Comparison of ENCODE assay signal across 14 cellular contexts in genomic region chr11:86811637-86812321, GRCh38. TPM values are rescaled to one million over a fixed set of nuclear protein-coding genes. Genes with fewer than 3 reads are reported as not detected.
DNase-seq lines count a peak whose midpoint lies in the region; ATAC-seq and TF ChIP-seq lines count a peak whose summit lies in the region.
"Had no signal": no experiment of that assay in that cellular context is flagged by ENCODE, and none has a peak within 500 bp of the region (broad histone marks: within the 10 kb centered on the region; RNA-seq: fewer than 3 reads in every experiment).

No MANE protein-coding gene starts in this region.

- H3K4me1 ChIP-seq in NT2/D1 (ENCODE audit: insufficient read depth, insufficient read length), result no peaks in the 10 kb centered on the region
- H3K4me1 ChIP-seq in Karpas-422 (ENCODE audit: low read length), result no peaks in the 10 kb centered on the region
- peaks cover 0 to 7% of the 10 kb centered on the region in 2 donors for H3K4me1 ChIP-seq in adrenal gland (replicated peaks in 1 of 2)
- H3K4me1 ChIP-seq in left ventricle myocardium inferior, result peaks cover 22% of the 10 kb centered on the region

- no peaks in the 10 kb centered on the region for H4K20me1 ChIP-seq in Karpas-422 (ENCODE audit: insufficient read depth, low read depth, low read length)

- TF ChIP-seq CTCF in AG10803 (conservative IDR thresholded peaks at IDR 0.05; ENCODE audit: low read length) (no peak), epithelial cell of proximal tubule (conservative IDR thresholded peaks at IDR 0.05; ENCODE audit: low read depth, low read length) (no peak), omental fat pad (IDR thresholded peaks at IDR 0.05) (no peak), adrenal gland (IDR thresholded peaks at IDR 0.05) (no peak), left ventricle myocardium inferior (IDR thresholded peaks at IDR 0.05; ENCODE audit: borderline replicate concordance) (no peak)

- no peaks in the 10 kb centered on the region for H3K27me3 ChIP-seq in NT2/D1 (ENCODE audit: insufficient read depth, insufficient read length)
- no peaks in the 10 kb centered on the region; the same call in 1 of the 2 replicates for H3K27me3 ChIP-seq in Karpas-422 (ENCODE audit: low read length)
- no peaks in the 10 kb centered on the region for H3K27me3 ChIP-seq in adrenal gland
- H3K27me3 ChIP-seq in left ventricle myocardium inferior (ENCODE audit: low read depth), result no peaks in the 10 kb centered on the region
- H3K27me3 ChIP-seq: cardiac muscle cell had no signal

- no peaks in the 10 kb centered on the region for H3K9me3 ChIP-seq in NT2/D1 (ENCODE audit: insufficient read depth, low read length)
- no peaks in the 10 kb centered on the region for H3K9me3 ChIP-seq in Karpas-422 (ENCODE audit: low read length)
- H3K9me3 ChIP-seq in adrenal gland (replicated peaks in 1 of 3), result no peaks in the 10 kb centered on the region
- no peaks in the 10 kb centered on the region for H3K9me3 ChIP-seq in left ventricle myocardium inferior (replicated peaks)

- H3K79me2 ChIP-seq in Karpas-422 (ENCODE audit: low read length), result no peaks in the 10 kb centered on the region

- H3K36me3 ChIP-seq in NT2/D1 (ENCODE audit: insufficient read depth, insufficient read length, low read length) (peaks cover 18% of the 10 kb centered on the region), Karpas-422 (ENCODE audit: insufficient read depth, low read length) (no peaks in the 10 kb centered on the region), adrenal gland (replicated peaks in 1 of 2) (no peaks in the 10 kb centered on the region), left ventricle myocardium inferior (no peaks in the 10 kb centered on the region)
- H3K36me3 ChIP-seq: cardiac muscle cell had no signal

- WGBS in adrenal gland, 4 donors, result 94 to 97% (median 95%) methylated on average over 2 of the region's 2 CpGs

- intact Hi-C loops in adrenal gland (cut with DNase I) (loop anchor here (5.0 to 10.0 kb wide), 2 partner anchors 197 to 359 kb away; no protein-coding TSS in a partner anchor), left ventricle myocardium inferior (cut with micrococcal nuclease) (no loop called here)

- ATAC-seq in omental fat pad (ENCODE audit: low FRiP score), result peak; percentile 35
- ATAC-seq in HG03108 (IDR thresholded peaks at IDR 0.05; ENCODE audit: unreplicated experiment), result no peak
- ATAC-seq: GM12878 had no signal

- H3K9ac ChIP-seq in NT2/D1 (ENCODE audit: insufficient read length, low read depth) (no peak overlapping the region), Karpas-422 (ENCODE audit: low read length) (no peak overlapping the region)

- TF ChIP-seq POLR2A in adrenal gland (IDR thresholded peaks at IDR 0.05), result no peak

- no peak overlapping the region for H3K27ac ChIP-seq in Karpas-422 (ENCODE audit: low read length)
- H3K27ac ChIP-seq in adrenal gland, result no peak overlapping the region
- H3K27ac ChIP-seq in left ventricle myocardium inferior (replicated peaks), result no peak overlapping the region
- H3K27ac ChIP-seq: cardiac muscle cell had no signal

- DNase-seq in AG10803 (ENCODE audit: low read depth) (peak; percentile 64), NT2/D1 (ENCODE audit: low read depth, low spot score) (peak; percentile 35), epithelial cell of proximal tubule (ENCODE audit: low read depth) (peak; percentile 80), omental fat pad (ENCODE audit: low spot score) (no peak), Karpas-422 (no peak), adrenal gland (no peak), left ventricle myocardium inferior (no peak)
- DNase-seq: activated CD8-positive, alpha-beta memory T cell treated with anti-CD3 and anti-CD28 coated beads, Interleukin-2, amount 50 U/mL, for 4 hours; CD4-positive, alpha-beta T cell; NCI-H82; T-helper 2 cell had no signal

- no peaks in the 10 kb centered on the region for H3K9me2 ChIP-seq in Karpas-422 (replicated peaks; ENCODE audit: insufficient read depth, low read length)

- H3K4me3 ChIP-seq in AG10803 (ENCODE audit: low read length) (no peak overlapping the region), NT2/D1 (ENCODE audit: insufficient read length, low read depth) (no peak overlapping the region), epithelial cell of proximal tubule (ENCODE audit: low read depth, low read length) (no peak overlapping the region), Karpas-422 (ENCODE audit: low read length) (no peak overlapping the region), adrenal gland (no peak overlapping the region), left ventricle myocardium inferior (no peak overlapping the region)
- H3K4me3 ChIP-seq: cardiac muscle cell, GM12878 had no signal

- H3K4me2 ChIP-seq in Karpas-422 (ENCODE audit: low read depth, low read length, poor library complexity, severe bottlenecking), result no peak overlapping the region

- H2AFZ ChIP-seq in Karpas-422 (ENCODE audit: low read length), result no peak overlapping the region

RNA-seq across cellular contexts. Expression of gene PRSS23, which starts 11.4 kb away (rescaled TPM):
- total RNA-seq in epithelial cell of proximal tubule (64.2 and 77.2 TPM in 2 replicates), omental fat pad (10 to 100 TPM; 35.9 to 66.2 (median 50.3) TPM), adrenal gland (10 to 100 TPM; 16.2 to 49.4 (median 41.4) TPM), left ventricle myocardium inferior (6.5 TPM)
- not detected in 2 replicates for total RNA-seq in Karpas-422 (2014; rRNA removed; shearing (Covaris generic); ENCODE audit: low replicate concordance)
- 10 to 100 TPM in 1 of 3 donors, 1 to 10 TPM in 2; 5.1 to 27.7 (median 9.5) TPM for polyA plus RNA-seq in adrenal gland

Comparison
In these comparisons a context has a peak if more than half of its experiments do, and no peak if none do; other contexts are left out.
1. DNase-seq: peak in AG10803 (single experiment), NT2/D1 (single experiment) and epithelial cell of proximal tubule (single experiment); none in omental fat pad (single experiment), Karpas-422 (single experiment), adrenal gland (0 of 7) and left ventricle myocardium inferior (single experiment).